ENCODE assay signal across 9 cellular contexts in the genomic region with DNA sequence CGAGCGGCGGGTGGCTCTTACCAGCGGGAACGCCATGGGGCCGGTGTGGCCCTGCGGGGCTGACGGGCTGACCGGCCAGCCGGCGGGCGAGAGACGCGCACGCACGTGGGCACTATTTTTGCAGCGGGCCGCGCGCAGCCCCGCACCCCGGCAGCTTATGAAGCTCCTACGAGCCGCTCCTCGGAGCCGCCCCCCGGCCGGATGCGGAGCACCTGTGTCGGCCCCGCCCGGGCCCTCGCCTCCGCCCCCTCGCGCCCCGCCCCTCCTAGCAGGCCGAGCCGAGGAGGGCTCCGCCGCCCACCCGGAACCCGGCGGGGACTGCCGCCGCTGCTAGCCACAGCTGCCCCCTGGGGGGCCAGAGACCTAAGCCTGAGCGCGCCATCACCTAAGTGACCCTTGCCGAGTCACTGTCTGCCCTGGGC. TPM values are rescaled to one million over a fixed set of nuclear protein-coding genes. Genes with fewer than 3 reads are reported as not detected.
DNase-seq lines count a peak whose midpoint lies in the region; ATAC-seq, FAIRE-seq and TF ChIP-seq lines count a peak whose summit lies in the region.
"Had no signal": no experiment of that assay in that cellular context is flagged by ENCODE, and none has a peak within 500 bp of the region (broad histone marks: within the 10 kb centered on the region; RNA-seq: fewer than 3 reads in every experiment).

No MANE protein-coding gene starts in this region.

- FAIRE-seq in kidney (lab: Jason Lieb, UNC) = no peak

- H3K9ac ChIP-seq in kidney (ENCODE audit: low read length in 2 of 2) = no peak overlapping the region

- peaks cover 0 to 3% of the 10 kb centered on the region in 2 donors for H3K4me1 ChIP-seq in kidney (ENCODE audit: control insufficient read depth in 1 of 2, insufficient read depth in 1 of 2, low read depth in 1 of 2, low read length in 2 of 2)

- intact Hi-C loops in kidney (cut with DNase I) = no loop called here

- peak overlapping the region; percentile 55 for H3K4me3 ChIP-seq in Jurkat, Clone E6-1 (ENCODE audit: low read length)
- peak overlapping the region in 1 of 2 donors; percentile 32 for H3K4me3 ChIP-seq in kidney (ENCODE audit: low read length in 2 of 2)

- TF ChIP-seq CTCF in kidney (IDR thresholded peaks at IDR 0.05; ENCODE audit: borderline replicate concordance, extremely low read depth, insufficient read depth) = no peak

- DNase-seq in COLO668 (lab: John Stamatoyannopoulos, UW; ENCODE audit: unreplicated experiment) = peak; percentile 35
- DNase-seq in Jurkat, Clone E6-1 (ENCODE audit: low read depth, low spot score) = peak; percentile 66
- DNase-seq in activated naive CD8-positive, alpha-beta T cell treated with anti-CD3 and anti-CD28 coated beads, Interleukin-2, amount 50 U/mL, for 16 hours (ENCODE audit: low read depth, low spot score) = peak; percentile 51
- peak; percentile 79 for DNase-seq in kidney
- DNase-seq in stimulated activated CD4-positive, alpha-beta T cell treated with anti-CD3 and anti-CD28 coated beads, Interleukin-4, amount 100 ng/mL, for 48 hours (ENCODE audit: low read depth in 2 of 2) = peak; percentile 27 to 30
- DNase-seq in NOMO-1 treated with dmso at 0.1 percent for 144 hours (lab: John Stamatoyannopoulos, UW; ENCODE audit: unreplicated experiment) = no peak

- no peaks in the 10 kb centered on the region for H3K36me3 ChIP-seq in kidney (ENCODE audit: control insufficient read depth in 1 of 2, insufficient read depth in 2 of 2, low read length in 2 of 2)

- no peaks in the 10 kb centered on the region for H3K9me3 ChIP-seq in kidney (ENCODE audit: control insufficient read depth in 1 of 2, low read length in 2 of 2)

- ATAC-seq in GM21528 (IDR thresholded peaks at IDR 0.05; ENCODE audit: low FRiP score, unreplicated experiment) (no peak), GM18868 (IDR thresholded peaks at IDR 0.05; ENCODE audit: unreplicated experiment) (no peak)
- ATAC-seq: HCT116 had no signal

- no peak overlapping the region for H3K27ac ChIP-seq in kidney (ENCODE audit: low read depth in 2 of 2, low read length in 2 of 2)

RNA-seq across cellular contexts. Expression of gene CPEB1, which starts 0.7 kb away (rescaled TPM):
- 11.6 TPM for polyA plus RNA-seq in Jurkat, Clone E6-1 (2012; ENCODE audit: insufficient read depth, insufficient read length)
- total RNA-seq in kidney = 1.4 TPM
- polyA plus RNA-seq in kidney (ENCODE audit: insufficient read depth, low read depth, low replicate concordance) = 1.6 TPM
